In genomic region chr1:37332126-37332525, GRCh38 we compare ENCODE assay signal across 5 cellular contexts.
"Had no signal": no experiment of that assay in that cellular context is flagged by ENCODE, and none has a peak within 500 bp of the region (broad histone marks: within the 10 kb centered on the region; RNA-seq: fewer than 3 reads in every experiment).

No MANE protein-coding gene starts in this region.

- DNase-seq: IMR-90, KBM-7, KG1 had no signal

- H3K27ac ChIP-seq: HL-60 had no signal

- H3K4me3 ChIP-seq: K562 had no signal
